Comparison of ENCODE assay signal across 8 cellular contexts in the genomic region with DNA sequence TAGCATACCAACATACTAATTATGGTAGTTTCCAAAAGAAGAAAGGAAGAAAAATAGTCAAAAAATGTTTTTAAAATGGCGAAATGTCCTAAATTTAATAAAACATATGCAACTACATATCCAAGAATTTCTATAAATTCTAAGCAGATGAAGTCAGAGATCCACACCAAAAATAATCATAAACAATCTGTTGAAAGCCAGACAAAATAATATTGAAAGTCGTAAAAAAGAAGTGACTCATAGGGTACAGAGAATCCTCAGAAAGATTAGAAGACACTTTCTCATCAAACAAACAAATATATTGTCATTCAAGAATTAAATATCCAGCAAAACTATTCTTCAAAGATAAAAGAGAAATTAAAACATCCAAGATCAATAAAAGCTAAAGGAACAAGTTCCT.
"Had no signal": no experiment of that assay in that cellular context is flagged by ENCODE, and none has a peak within 500 bp of the region (broad histone marks: within the 10 kb centered on the region; RNA-seq: fewer than 3 reads in every experiment).

No MANE protein-coding gene starts in this region.

- H3K4me2 ChIP-seq: GM23338, KMS-11 had no signal

- ATAC-seq: GM23338, HCT116, HepG2 had no signal

- DNase-seq: H9, HFFc6, Karpas-422, KBM-7 had no signal

- H3K4me3 ChIP-seq: GM23338 had no signal

- H3K9ac ChIP-seq: KMS-11 had no signal

- H3K27ac ChIP-seq: KMS-11 had no signal

- H2AFZ ChIP-seq: GM23338 had no signal
